In genomic region chr6:113288409-113288808, GRCh38 we compare ENCODE assay signal across 21 cellular contexts.
DNase-seq lines count a peak whose midpoint lies in the region; ATAC-seq and TF ChIP-seq lines count a peak whose summit lies in the region.
"Had no signal": no experiment of that assay in that cellular context is flagged by ENCODE, and none has a peak within 500 bp of the region (broad histone marks: within the 10 kb centered on the region; RNA-seq: fewer than 3 reads in every experiment).

No MANE protein-coding gene starts in this region.

- peaks cover 54% of the 10 kb centered on the region for H3K4me1 ChIP-seq in KMS-11 (ENCODE audit: low read depth, poor library complexity, severe bottlenecking)
- H3K4me1 ChIP-seq: A549, BE2C, BLaER1 had no signal

- no peak overlapping the region for H3K27ac ChIP-seq in KMS-11
- H3K27ac ChIP-seq: 22Rv1, A549, BLaER1 had no signal

- no peaks in the 10 kb centered on the region for H4K20me1 ChIP-seq in KMS-11 (ENCODE audit: insufficient read depth)
- H4K20me1 ChIP-seq: BLaER1 had no signal

- no peak overlapping the region for H2AFZ ChIP-seq in KMS-11 (ENCODE audit: low read depth)

- H3K4me2 ChIP-seq in KMS-11 = peak overlapping the region; percentile 31; the same call in 1 of the 2 replicates
- H3K4me2 ChIP-seq: A549, BLaER1 had no signal

- H3K27me3 ChIP-seq in GM06990 (replicated peaks; ENCODE audit: control insufficient read depth, insufficient read depth, low read length) (no peaks in the 10 kb centered on the region), KMS-11 (ENCODE audit: insufficient read depth, low read depth) (no peaks in the 10 kb centered on the region)
- H3K27me3 ChIP-seq: BE2C, BLaER1 had no signal

- no peaks in the 10 kb centered on the region for H3K36me3 Mint-ChIP-seq in stimulated activated naive B cell treated with anti-CD40 and anti-IgM and Interleukin-4, amounts not matched to agents 10 μg/mL and 1 μg/mL and 100 μg/mL, for 72 hours
- H3K36me3 Mint-ChIP-seq: CD14-positive monocyte; CD4-positive, alpha-beta memory T cell; CD4-positive, CD25-positive, alpha-beta regulatory T cell; CD8-positive, alpha-beta memory T cell had no signal

- H3K27me3 Mint-ChIP-seq in stimulated activated naive B cell treated with anti-CD40 and anti-IgM and Interleukin-4, amounts not matched to agents 10 μg/mL and 1 μg/mL and 100 μg/mL, for 72 hours = peaks cover 4 to 5% of the 10 kb centered on the region in 2 donors
- H3K27me3 Mint-ChIP-seq: CD4-positive, alpha-beta memory T cell; CD4-positive, CD25-positive, alpha-beta regulatory T cell; CD8-positive, alpha-beta memory T cell had no signal

- peak; percentile 39 to 49 for ATAC-seq in stimulated activated naive B cell treated with anti-CD40 and anti-IgM and Interleukin-4, amounts not matched to agents 10 μg/mL and 1 μg/mL and 100 μg/mL, for 72 hours (replicated peaks)
- ATAC-seq in GM18868 (IDR thresholded peaks at IDR 0.05; ENCODE audit: unreplicated experiment) = no peak
- ATAC-seq: A549 had no signal

- H3K9me3 Mint-ChIP-seq in stimulated activated naive B cell treated with anti-CD40 and anti-IgM and Interleukin-4, amounts not matched to agents 10 μg/mL and 1 μg/mL and 100 μg/mL, for 72 hours = peaks cover 8 to 14% of the 10 kb centered on the region in 2 donors

- DNase-seq in GM06990 (ENCODE audit: extremely low read depth, insufficient read length) = peak; percentile 15
- no peak for DNase-seq in stimulated activated naive B cell treated with anti-CD40 and anti-IgM and Interleukin-4, amounts not matched to agents 10 μg/mL and 1 μg/mL and 100 μg/mL, for 72 hours
- DNase-seq in hippocampal formation (lab: John Stamatoyannopoulos, UW) = no peak
- DNase-seq: BE2C; C1 segment of cervical spinal cord; CD4-positive, alpha-beta memory T cell; CD4-positive, CD25-positive, alpha-beta regulatory T cell; CD8-positive, alpha-beta memory T cell; DMS 273 treated with DMSO at 0.1 percent for 48 hours; DMS153; DMS53; DMS79; DND-41; EL; GDM1 had no signal

- no peaks in the 10 kb centered on the region for H3K36me3 ChIP-seq in GM06990 (ENCODE audit: control insufficient read depth, insufficient read depth, low read length)
- no peaks in the 10 kb centered on the region for H3K36me3 ChIP-seq in KMS-11 (ENCODE audit: insufficient read depth)
- H3K36me3 ChIP-seq: BE2C, BLaER1 had no signal

- H3K4me1 Mint-ChIP-seq in stimulated activated naive B cell treated with anti-CD40 and anti-IgM and Interleukin-4, amounts not matched to agents 10 μg/mL and 1 μg/mL and 100 μg/mL, for 72 hours = peaks cover 3 to 9% of the 10 kb centered on the region in 2 donors
- H3K4me1 Mint-ChIP-seq: CD14-positive monocyte; CD4-positive, alpha-beta memory T cell; CD4-positive, CD25-positive, alpha-beta regulatory T cell; CD8-positive, alpha-beta memory T cell had no signal

- H3K27ac Mint-ChIP-seq in stimulated activated naive B cell treated with anti-CD40 and anti-IgM and Interleukin-4, amounts not matched to agents 10 μg/mL and 1 μg/mL and 100 μg/mL, for 72 hours = no peak overlapping the region
- H3K27ac Mint-ChIP-seq: CD14-positive monocyte; CD4-positive, alpha-beta memory T cell; CD4-positive, CD25-positive, alpha-beta regulatory T cell; CD8-positive, alpha-beta memory T cell had no signal

- no peak overlapping the region for H3K4me3 ChIP-seq in GM06990 (replicated peaks; ENCODE audit: low read depth, low read length)
- H3K4me3 ChIP-seq in KMS-11 (IDR thresholded peaks at IDR 0.05; ENCODE audit: insufficient read depth, low read depth, low read length) = no peak overlapping the region
- H3K4me3 ChIP-seq: A549, BLaER1 had no signal

- H3K79me2 ChIP-seq in KMS-11 (ENCODE audit: insufficient read depth, low read depth) = no peaks in the 10 kb centered on the region

- no peak for TF ChIP-seq CTCF in GM06990 (IDR thresholded peaks at IDR 0.05; ENCODE audit: insufficient read depth, low read length, poor library complexity, severe bottlenecking)
- TF ChIP-seq CTCF in KMS-11 (conservative IDR thresholded peaks at IDR 0.05; ENCODE audit: low read depth, low read length) = no peak

- H3K9ac ChIP-seq in KMS-11 = no peak overlapping the region
- H3K9ac ChIP-seq: BLaER1 had no signal

- H3K4me3 Mint-ChIP-seq in stimulated activated naive B cell treated with anti-CD40 and anti-IgM and Interleukin-4, amounts not matched to agents 10 μg/mL and 1 μg/mL and 100 μg/mL, for 72 hours = no peak overlapping the region
- H3K4me3 Mint-ChIP-seq: CD14-positive monocyte; CD4-positive, alpha-beta memory T cell; CD4-positive, CD25-positive, alpha-beta regulatory T cell; CD8-positive, alpha-beta memory T cell had no signal
